In genomic region chr22:46916886-46917625, GRCh38 we compare ENCODE assay signal across 1 cellular context.
TF ChIP-seq lines count a peak whose summit lies in the region.

No MANE protein-coding gene starts in this region.

TF ChIP-seq in WTC11, 78 proteins besides CTCF, POLR2A, EP300 and RAD21 (continued from another document):
- no peak for TF ChIP-seq PRDM15 (CRISPR knock-in tag; IDR thresholded peaks at IDR 0.05)
- no peak for TF ChIP-seq CDX4 (CRISPR knock-in tag; IDR thresholded peaks at IDR 0.05; ENCODE audit: borderline replicate concordance)
- no peak for TF ChIP-seq GTF2I (CRISPR knock-in tag; conservative IDR thresholded peaks at IDR 0.05)
- TF ChIP-seq SMAD3 (CRISPR knock-in tag; IDR thresholded peaks at IDR 0.05; ENCODE audit: borderline replicate concordance), result no peak
- TF ChIP-seq FOXJ3 (CRISPR knock-in tag; IDR thresholded peaks at IDR 0.05; ENCODE audit: borderline replicate concordance), result no peak
- no peak for TF ChIP-seq ATF2 (CRISPR knock-in tag; IDR thresholded peaks at IDR 0.05; ENCODE audit: borderline replicate concordance, low read depth)
- no peak for TF ChIP-seq SP1 (CRISPR knock-in tag; conservative IDR thresholded peaks at IDR 0.05)
